ENCODE assay signal across 1 cellular context in the genomic region with DNA sequence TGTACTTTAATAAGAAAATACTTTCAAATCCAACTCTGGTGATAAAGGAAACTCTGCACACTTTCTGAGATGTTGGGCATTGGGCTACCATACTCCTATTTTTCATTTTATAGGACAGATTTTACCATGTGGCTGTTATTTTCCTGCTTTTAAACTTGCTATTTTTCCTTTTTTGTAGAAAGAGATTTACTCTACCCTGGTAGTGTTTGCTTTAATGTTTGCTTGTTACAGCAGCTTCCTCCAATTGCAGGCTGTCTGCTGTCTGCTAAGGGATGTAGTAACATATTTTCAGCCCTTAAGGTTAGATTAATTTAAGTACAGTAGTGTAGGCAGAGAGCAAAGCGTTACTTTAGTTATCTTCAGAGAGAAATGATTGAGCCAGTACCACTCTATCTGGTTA.
A peak's percentile ranks its signal among the peaks of the same experiment; 100 is the strongest.
TF ChIP-seq lines count a peak whose summit lies in the region.

No MANE protein-coding gene starts in this region.

TF ChIP-seq in HepG2, 621 proteins besides CTCF, POLR2A, EP300 and RAD21:
- TF ChIP-seq SNAPC5 (CRISPR knock-in tag; IDR thresholded peaks at IDR 0.05; ENCODE audit: borderline replicate concordance), result no peak
- no peak for TF ChIP-seq HMG20A (CRISPR knock-in tag; IDR thresholded peaks at IDR 0.05; ENCODE audit: borderline replicate concordance)
- no peak for TF ChIP-seq ZNF879 (CRISPR knock-in tag; IDR thresholded peaks at IDR 0.05)
- no peak for TF ChIP-seq POLR2AphosphoS5 (IDR thresholded peaks at IDR 0.05; ENCODE audit: low read depth, low read length)
- TF ChIP-seq GPBP1L1 (CRISPR knock-in tag; IDR thresholded peaks at IDR 0.05), result no peak
- no peak for TF ChIP-seq ZFP62 (CRISPR knock-in tag; IDR thresholded peaks at IDR 0.05)
- no peak for TF ChIP-seq TFDP1 (CRISPR knock-in tag; IDR thresholded peaks at IDR 0.05; ENCODE audit: borderline replicate concordance)
- TF ChIP-seq, protein P1, sequence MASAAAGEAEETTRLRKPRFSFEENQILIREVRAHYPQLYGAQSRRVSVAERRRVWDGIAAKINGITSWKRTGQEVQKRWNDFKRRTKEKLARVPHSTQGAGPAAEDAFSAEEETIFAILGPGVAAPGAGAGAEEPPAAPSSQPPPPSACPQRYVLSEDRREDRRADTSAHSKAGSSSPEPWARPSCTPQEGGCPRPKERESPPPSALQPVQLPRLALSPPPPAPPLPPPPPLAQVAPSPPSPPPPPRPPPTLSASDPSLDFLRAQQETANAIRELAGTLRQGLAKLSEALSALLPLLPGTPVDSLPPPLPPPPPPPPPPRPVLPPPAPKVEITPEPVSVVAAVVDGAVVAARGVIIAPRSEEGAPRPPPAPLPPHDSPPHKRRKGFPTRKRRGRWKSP (CRISPR knock-in tag; IDR thresholded peaks at IDR 0.05), result no peak
- no peak for TF ChIP-seq GTF2F1 (IDR thresholded peaks at IDR 0.05; ENCODE audit: low read length)
- peak; percentile 37 for TF ChIP-seq AGO2 (optimal IDR thresholded peaks at IDR 0.05; ENCODE audit: low read depth, low read length)
- no peak for TF ChIP-seq SCMH1 (CRISPR knock-in tag; IDR thresholded peaks at IDR 0.05; ENCODE audit: borderline replicate concordance)
- TF ChIP-seq ZNF12 (CRISPR knock-in tag; IDR thresholded peaks at IDR 0.05), result peak; percentile 95
- TF ChIP-seq KAT8 (CRISPR knock-in tag; IDR thresholded peaks at IDR 0.05), result no peak
- peak; percentile 57; the same call in 1 of the 2 replicates for TF ChIP-seq ZNF7 (CRISPR knock-in tag; IDR thresholded peaks at IDR 0.05)
- TF ChIP-seq REXO4 (CRISPR knock-in tag; IDR thresholded peaks at IDR 0.05; ENCODE audit: borderline replicate concordance), result no peak
- no peak for TF ChIP-seq KLF15 (CRISPR knock-in tag; IDR thresholded peaks at IDR 0.05; ENCODE audit: borderline replicate concordance)
- no peak for TF ChIP-seq ZNF317 (CRISPR knock-in tag; IDR thresholded peaks at IDR 0.05)
- no peak for TF ChIP-seq ZNF792 (CRISPR knock-in tag; IDR thresholded peaks at IDR 0.05)
- no peak for TF ChIP-seq HMGA1 (CRISPR knock-in tag; conservative IDR thresholded peaks at IDR 0.05)
- no peak for TF ChIP-seq PHF8 (CRISPR knock-in tag; IDR thresholded peaks at IDR 0.05)
- peak; percentile 21 for TF ChIP-seq RBM22 (optimal IDR thresholded peaks at IDR 0.05; ENCODE audit: low read length)
- TF ChIP-seq, protein P2, sequence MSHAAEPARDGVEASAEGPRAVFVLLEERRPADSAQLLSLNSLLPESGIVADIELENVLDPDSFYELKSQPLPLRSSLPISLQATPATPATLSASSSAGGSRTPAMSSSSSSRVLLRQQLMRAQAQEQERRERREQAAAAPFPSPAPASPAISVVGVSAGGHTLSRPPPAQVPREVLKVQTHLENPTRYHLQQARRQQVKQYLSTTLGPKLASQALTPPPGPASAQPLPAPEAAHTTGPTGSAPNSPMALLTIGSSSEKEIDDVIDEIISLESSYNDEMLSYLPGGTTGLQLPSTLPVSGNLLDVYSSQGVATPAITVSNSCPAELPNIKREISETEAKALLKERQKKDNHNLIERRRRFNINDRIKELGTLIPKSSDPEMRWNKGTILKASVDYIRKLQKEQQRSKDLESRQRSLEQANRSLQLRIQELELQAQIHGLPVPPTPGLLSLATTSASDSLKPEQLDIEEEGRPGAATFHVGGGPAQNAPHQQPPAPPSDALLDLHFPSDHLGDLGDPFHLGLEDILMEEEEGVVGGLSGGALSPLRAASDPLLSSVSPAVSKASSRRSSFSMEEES (CRISPR knock-in tag; IDR thresholded peaks at IDR 0.05), result no peak
- TF ChIP-seq DNMT3B (CRISPR knock-in tag; conservative IDR thresholded peaks at IDR 0.05), result no peak
- no peak for TF ChIP-seq SAP130 (CRISPR knock-in tag; IDR thresholded peaks at IDR 0.05; ENCODE audit: low read depth)
TF ChIP-seq in HepG2: peak in this region for 4.
